In the genomic region with DNA sequence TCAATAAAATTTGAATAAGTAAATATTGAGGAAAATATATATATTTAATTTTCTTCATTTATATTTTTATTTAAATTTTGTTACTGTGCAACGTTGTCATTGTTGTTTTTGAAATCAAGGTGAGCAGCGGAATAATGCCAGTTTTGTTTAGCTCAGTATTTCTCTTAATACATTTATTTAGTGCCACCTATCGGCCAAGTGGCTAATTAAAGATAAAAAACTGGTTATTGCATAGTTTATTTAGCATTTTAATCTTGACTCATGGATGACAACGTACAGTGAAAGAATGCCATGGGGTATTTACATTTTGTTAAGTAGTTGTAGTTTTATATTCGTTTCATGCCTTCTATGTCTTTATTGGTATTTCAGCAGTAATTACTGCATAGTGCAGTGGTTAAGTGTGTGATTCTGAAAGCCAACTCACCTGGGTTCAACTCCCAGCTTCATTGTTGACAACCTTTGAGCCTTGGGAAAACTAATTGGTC, we compare ENCODE assay signal across 8 cellular contexts.
A peak's percentile ranks its signal among the peaks of the same experiment; 100 is the strongest.
DNase-seq lines count a peak whose midpoint lies in the region; ATAC-seq and TF ChIP-seq lines count a peak whose summit lies in the region.

No MANE protein-coding gene starts in this region.

- H3K27ac ChIP-seq in suprapubic skin: no peak overlapping the region

- no peaks in the 10 kb centered on the region for H3K27me3 ChIP-seq in suprapubic skin

- WGBS in suprapubic skin: 4% methylated on average over 5 of the region's 5 CpGs

- in situ Hi-C loops in KBM-7 (cut with MboI; ENCODE audit: low pct_unique_long_range_greater_than_20kb, low sequenced_read_pairs): loop anchor here (25.0 kb wide), 1 partner anchor 558 kb away; no protein-coding TSS in a partner anchor

- TF ChIP-seq POLR2A in suprapubic skin (IDR thresholded peaks at IDR 0.05): no peak

- TF ChIP-seq EP300 in suprapubic skin (IDR thresholded peaks at IDR 0.05): no peak

- no peaks in the 10 kb centered on the region for H3K9me3 ChIP-seq in suprapubic skin

- ATAC-seq in esophagus mucosa: no peak

- no peak overlapping the region for H3K4me3 ChIP-seq in suprapubic skin

- no peaks in the 10 kb centered on the region for H3K4me1 ChIP-seq in suprapubic skin

- TF ChIP-seq CTCF in suprapubic skin (IDR thresholded peaks at IDR 0.05): peak; percentile 29 to 33

- H3K36me3 ChIP-seq in suprapubic skin: no peaks in the 10 kb centered on the region

- DNase-seq in NCI-H187 (lab: John Stamatoyannopoulos, UW) (peak; percentile 9 to 18), NCI-H187 treated with DMSO at 0.1 percent for 48 hours (lab: John Stamatoyannopoulos, UW) (no peak), KBM-7 (peak; percentile 40), SHP77 treated with DMSO at 0.1 percent for 48 hours (lab: John Stamatoyannopoulos, UW) (peak; percentile 55), fibroblast of peridontal ligament (ENCODE audit: extremely low read depth) (peak; percentile 68), suprapubic skin (ENCODE audit: low spot score in 2 of 2) (no peak), germinal center (ENCODE audit: low spot score) (no peak)

Comparison
In these comparisons a context has a peak if more than half of its experiments do, and no peak if none do; other contexts are left out.
1. DNase-seq: peak in NCI-H187 (2 of 2), KBM-7 (single experiment), SHP77 treated with DMSO at 0.1 percent for 48 hours (single experiment) and fibroblast of peridontal ligament (single experiment); none in NCI-H187 treated with DMSO at 0.1 percent for 48 hours (single experiment), suprapubic skin (0 of 2) and germinal center (single experiment).